ENCODE assay signal across 9 cellular contexts in genomic region chr17:2071024-2071385, GRCh38. TPM values are rescaled to one million over a fixed set of nuclear protein-coding genes. Genes with fewer than 3 reads are reported as not detected.
DNase-seq lines count a peak whose midpoint lies in the region; ATAC-seq, FAIRE-seq and TF ChIP-seq lines count a peak whose summit lies in the region.
"Had no signal": no experiment of that assay in that cellular context is flagged by ENCODE, and none has a peak within 500 bp of the region (broad histone marks: within the 10 kb centered on the region; RNA-seq: fewer than 3 reads in every experiment).

No MANE protein-coding gene starts in this region.

- H3K27ac ChIP-seq in PC-3 (ENCODE audit: low read length) (0 out of 2 replicates have a peak overlapping the region, but pooled peaks have one; percentile 11), brain microvascular endothelial cell (peak overlapping the region; percentile 87), small intestine (ENCODE audit: low read depth in 1 of 2, low read length in 1 of 2) (peak overlapping the region; percentile 63 to 89)
- H3K27ac ChIP-seq: SK-N-MC had no signal

- no peaks in the 10 kb centered on the region for H4K20me1 ChIP-seq in PC-3 (ENCODE audit: low read length)

- H3K27me3 ChIP-seq in PC-3 (ENCODE audit: low read length) = no peaks in the 10 kb centered on the region
- H3K27me3 ChIP-seq in brain microvascular endothelial cell (replicated peaks) = no peaks in the 10 kb centered on the region
- no peaks in the 10 kb centered on the region for H3K27me3 ChIP-seq in small intestine (ENCODE audit: control insufficient read depth in 2 of 2, insufficient read depth in 2 of 2, low read length in 2 of 2)

- H3K4me3 ChIP-seq in PC-3 (ENCODE audit: low read length) (no peak overlapping the region), brain microvascular endothelial cell (ENCODE audit: low read depth, low read length) (no peak overlapping the region), small intestine (ENCODE audit: low read depth in 1 of 2, low read length in 2 of 2) (no peak overlapping the region)
- H3K4me3 ChIP-seq: SK-N-MC had no signal

- DNase-seq in PC-3 (no peak), brain microvascular endothelial cell (no peak), small intestine (no peak), C1 segment of cervical spinal cord (lab: John Stamatoyannopoulos, UW) (no peak), hypothalamus (lab: John Stamatoyannopoulos, UW) (no peak), midbrain (lab: John Stamatoyannopoulos, UW) (no peak)
- DNase-seq: activated gamma-delta T cell treated with Interleukin-2 at 50 U/mL for 16 hours, NCI-H1694 had no signal

- WGBS in small intestine, 3 donors = 79 to 87% (median 83%) methylated on average over 6 of the region's 6 CpGs

- no peaks in the 10 kb centered on the region for H3F3A ChIP-seq in PC-3 (ENCODE audit: low read length, unreplicated experiment)

- H3K9me3 ChIP-seq in PC-3 (ENCODE audit: low read length) (no peaks in the 10 kb centered on the region), small intestine (ENCODE audit: control insufficient read depth, low read depth) (no peaks in the 10 kb centered on the region)

- no peak for FAIRE-seq in small intestine (lab: Jason Lieb, UNC)

- H3K4me2 ChIP-seq in PC-3 (ENCODE audit: low read length) = no peak overlapping the region

- no peak overlapping the region for H2AFZ ChIP-seq in PC-3 (ENCODE audit: low read length)

- CTCF ChIA-PET in PC-3 (lab: Charles Lee) = no interaction called here

- no TSS peak for BruUV-seq in PC-3 (replicated peaks; lab: Mats Ljungman, UMichigan)

- no peaks in the 10 kb centered on the region for H3K79me2 ChIP-seq in PC-3 (ENCODE audit: low read length)

- no peak for TF ChIP-seq CTCF in PC-3 (conservative IDR thresholded peaks at IDR 0.05; ENCODE audit: low read depth, low read length)
- no peak for TF ChIP-seq CTCF in brain microvascular endothelial cell (IDR thresholded peaks at IDR 0.05; ENCODE audit: low read depth, low read length, missing control alignments)

- POLR2A ChIA-PET in PC-3 (lab: Charles Lee; ENCODE audit: unreplicated experiment) = no interaction called here

- H3K36me3 ChIP-seq in PC-3 (ENCODE audit: low read depth, low read length) (no peaks in the 10 kb centered on the region), brain microvascular endothelial cell (replicated peaks) (peaks cover 15% of the 10 kb centered on the region), small intestine (ENCODE audit: control insufficient read depth in 2 of 2, insufficient read depth in 2 of 2, low read length in 2 of 2) (no peaks in the 10 kb centered on the region)

- no peak overlapping the region for H3K9ac ChIP-seq in PC-3 (ENCODE audit: low read length)

- in situ Hi-C loops in brain microvascular endothelial cell (cut with HindIII; ENCODE audit: low pct_ligation_motif_present, low sequenced_read_pairs) = no loop called here

- no peak for ATAC-seq in PC-3

- intact Hi-C loops in PC-3 (cut with micrococcal nuclease) = no loop called here

- H3K9me2 ChIP-seq in PC-3 (replicated peaks; ENCODE audit: low read length) = no peaks in the 10 kb centered on the region

- H3K4me1 ChIP-seq in PC-3 (ENCODE audit: insufficient read depth, low read length) = peaks cover 37% of the 10 kb centered on the region
- peaks cover 0 to 8% of the 10 kb centered on the region in 2 donors for H3K4me1 ChIP-seq in small intestine (ENCODE audit: control insufficient read depth in 2 of 2, insufficient read depth in 1 of 2, low read depth in 1 of 2, low read length in 1 of 2)

RNA-seq across cellular contexts. Expression of gene HIC1, which starts 16.1 kb away (rescaled TPM):
- 2.0 and 4.4 TPM in 2 replicates for total RNA-seq in PC-3 (2014; rRNA removed)
- polyA plus RNA-seq in small intestine = 1 to 10 TPM in 2 of 3 donors, under 1 TPM in 1; 0.89 to 6.9 (median 6.2) TPM

RNA-seq across cellular contexts. Expression of gene OVCA2, which starts 29.2 kb away (rescaled TPM):
- total RNA-seq in PC-3 (2014; rRNA removed) = 45.7 and 58.6 TPM in 2 replicates
- 10 to 100 TPM; 65.9 to 90.5 (median 80.1) TPM for polyA plus RNA-seq in small intestine

RNA-seq across cellular contexts. Expression of gene DPH1, which starts 41.1 kb away (rescaled TPM):
- 47.9 and 57.4 TPM in 2 replicates for total RNA-seq in PC-3 (2014; rRNA removed)
- 10 to 100 TPM; 11.6 to 19.2 (median 12.5) TPM for polyA plus RNA-seq in small intestine

RNA-seq across cellular contexts. Expression of gene RTN4RL1, which starts 45.9 kb away (rescaled TPM):
- total RNA-seq in PC-3 (2014; rRNA removed) = 6.9 and 7.9 TPM in 2 replicates
- 1 to 10 TPM in 1 of 3 donors, not detected in 2; 1.0 TPM for polyA plus RNA-seq in small intestine

Comparison
In these comparisons a context has a peak if more than half of its experiments do, and no peak if none do; other contexts are left out.
1. H3K27ac ChIP-seq: peak in every context shown above with its lines; median percentile 87 in brain microvascular endothelial cell; 76 in small intestine; 11 in PC-3.